1 cellular context compared by ENCODE assay signal in the genomic region with DNA sequence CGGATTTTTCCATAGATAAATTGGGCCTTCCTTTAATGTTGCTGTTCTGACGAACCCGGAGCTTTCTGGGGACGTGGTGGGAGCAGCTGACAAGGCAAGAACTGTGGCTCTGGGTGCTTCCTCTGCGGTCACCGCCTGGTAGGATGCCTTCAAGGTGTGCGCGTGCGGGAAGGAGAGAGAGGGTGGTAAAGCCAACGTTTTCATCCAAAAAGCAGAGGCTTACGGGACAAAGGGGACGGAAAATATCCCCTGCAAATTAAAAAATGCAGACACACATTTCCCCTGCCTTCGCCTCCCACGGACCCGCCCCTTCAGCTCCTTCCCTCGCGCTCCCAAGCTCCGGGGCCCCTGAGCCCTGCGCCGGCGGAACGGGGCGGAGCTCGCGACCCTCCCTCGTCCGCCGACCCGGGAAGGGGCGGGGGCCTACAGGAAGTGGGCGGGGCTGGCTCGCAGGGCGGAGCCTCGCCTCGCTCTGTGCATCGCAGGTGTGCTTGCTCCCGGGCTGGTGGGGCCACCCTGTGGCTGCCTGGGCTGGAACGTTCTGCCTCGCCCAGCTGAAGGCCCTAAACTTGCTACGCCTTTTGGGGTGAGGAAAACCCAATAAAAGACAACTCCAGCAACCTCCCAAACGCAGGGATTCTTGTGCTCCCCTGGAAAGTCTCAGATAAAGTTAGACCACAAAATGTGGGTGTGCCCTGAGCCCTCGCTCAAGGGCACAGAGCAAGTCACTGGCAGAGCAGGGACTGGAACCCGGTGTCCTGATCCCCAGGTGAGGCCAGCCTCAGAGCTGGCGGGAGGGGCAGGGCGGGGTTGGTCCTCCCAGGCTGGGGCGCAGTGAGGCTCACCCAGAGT.
TF ChIP-seq lines count a peak whose summit lies in the region.

No MANE protein-coding gene starts in this region.

TF ChIP-seq in HepG2, 621 proteins besides CTCF, POLR2A, EP300 and RAD21 (continued from another document and continues in another):
- TF ChIP-seq, protein P1, sequence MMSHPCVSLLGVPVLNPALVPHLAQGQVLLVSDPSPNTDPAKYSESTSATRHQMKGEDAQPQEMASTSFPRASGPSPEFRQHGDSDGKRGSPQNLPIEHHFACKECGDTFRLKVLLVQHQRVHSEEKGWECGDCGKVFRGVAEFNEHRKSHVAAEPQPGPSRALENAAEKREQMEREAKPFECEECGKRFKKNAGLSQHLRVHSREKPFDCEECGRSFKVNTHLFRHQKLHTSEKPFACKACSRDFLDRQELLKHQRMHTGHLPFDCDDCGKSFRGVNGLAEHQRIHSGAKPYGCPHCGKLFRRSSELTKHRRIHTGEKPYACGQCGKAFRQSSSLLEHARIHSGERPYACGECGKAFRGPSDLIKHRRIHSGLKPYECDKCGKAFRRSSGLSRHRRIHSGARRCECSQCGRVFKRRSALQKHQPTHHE (CRISPR knock-in tag; IDR thresholded peaks at IDR 0.05; ENCODE audit: borderline replicate concordance) = peak; percentile 60; the same call in 1 of the 2 replicates
- TF ChIP-seq ZNF468 (CRISPR knock-in tag; IDR thresholded peaks at IDR 0.05) (no peak), SNRNP70 (IDR thresholded peaks at IDR 0.05; ENCODE audit: low read depth, low read length) (no peak), ZNF607 (CRISPR knock-in tag; IDR thresholded peaks at IDR 0.05; ENCODE audit: borderline replicate concordance) (peak; percentile 67), ZNF263 (CRISPR knock-in tag; IDR thresholded peaks at IDR 0.05) (peak; percentile 56), HDAC1 (CRISPR knock-in tag; IDR thresholded peaks at IDR 0.05) (peak; percentile 72), ZIK1 (CRISPR knock-in tag; IDR thresholded peaks at IDR 0.05; ENCODE audit: borderline replicate concordance, low read depth) (peak; percentile 54; the same call in 1 of the 2 replicates), FOXM1 (CRISPR knock-in tag; IDR thresholded peaks at IDR 0.05) (no peak), ZNF101 (CRISPR knock-in tag; IDR thresholded peaks at IDR 0.05; ENCODE audit: borderline replicate concordance, low read depth) (no peak), ZNF782 (CRISPR knock-in tag; IDR thresholded peaks at IDR 0.05; ENCODE audit: borderline replicate concordance) (no peak), HNRNPL (IDR thresholded peaks at IDR 0.05; ENCODE audit: low read depth, low read length) (no peak), HINFP (CRISPR knock-in tag; IDR thresholded peaks at IDR 0.05; ENCODE audit: low read depth) (0 out of 2 replicates have a peak, but pooled peaks have one; percentile 79), TOPORS (CRISPR knock-in tag; IDR thresholded peaks at IDR 0.05) (no peak), ZNF512B (CRISPR knock-in tag; IDR thresholded peaks at IDR 0.05; ENCODE audit: borderline replicate concordance) (0 out of 2 replicates have a peak, but pooled peaks have one; percentile 33), E2F5 (CRISPR knock-in tag; conservative IDR thresholded peaks at IDR 0.05) (no peak), ELF1 (CRISPR knock-in tag; IDR thresholded peaks at IDR 0.05) (peak; percentile 78), ZNF496 (CRISPR knock-in tag; IDR thresholded peaks at IDR 0.05; ENCODE audit: insufficient replicate concordance) (no peak), ZBTB38 (CRISPR knock-in tag; IDR thresholded peaks at IDR 0.05) (peak; percentile 85), MYPOP (CRISPR knock-in tag; IDR thresholded peaks at IDR 0.05) (peak; percentile 72; the same call in 1 of the 2 replicates), ZNF772 (CRISPR knock-in tag; IDR thresholded peaks at IDR 0.05) (peak; percentile 89; the same call in 1 of the 2 replicates), ZNF557 (CRISPR knock-in tag; IDR thresholded peaks at IDR 0.05) (peak; percentile 81), MLXIP (CRISPR knock-in tag; IDR thresholded peaks at IDR 0.05; ENCODE audit: borderline replicate concordance) (peak; percentile 74), ZFP82 (CRISPR knock-in tag; IDR thresholded peaks at IDR 0.05; ENCODE audit: borderline replicate concordance) (no peak), MTA1 (CRISPR knock-in tag; IDR thresholded peaks at IDR 0.05; ENCODE audit: borderline replicate concordance) (peak; percentile 70; the same call in 1 of the 2 replicates), NR2F1 (CRISPR knock-in tag; IDR thresholded peaks at IDR 0.05) (no peak), BCLAF1 (IDR thresholded peaks at IDR 0.05) (no peak), CHD4 (IDR thresholded peaks at IDR 0.05; ENCODE audit: borderline replicate concordance, low read length) (no peak), SRF (IDR thresholded peaks at IDR 0.05; ENCODE audit: low read depth, low read length) (no peak), ZZZ3 (CRISPR knock-in tag; IDR thresholded peaks at IDR 0.05; ENCODE audit: borderline replicate concordance) (no peak), ZNF225 (CRISPR knock-in tag; IDR thresholded peaks at IDR 0.05) (peak; percentile 55; the same call in 1 of the 2 replicates), ZNF687 (CRISPR knock-in tag; IDR thresholded peaks at IDR 0.05) (peak; percentile 97), ZNF350 (CRISPR knock-in tag; IDR thresholded peaks at IDR 0.05; ENCODE audit: borderline replicate concordance, low read depth) (peak; percentile 75; the same call in 1 of the 2 replicates)
- TF ChIP-seq, protein P2, sequence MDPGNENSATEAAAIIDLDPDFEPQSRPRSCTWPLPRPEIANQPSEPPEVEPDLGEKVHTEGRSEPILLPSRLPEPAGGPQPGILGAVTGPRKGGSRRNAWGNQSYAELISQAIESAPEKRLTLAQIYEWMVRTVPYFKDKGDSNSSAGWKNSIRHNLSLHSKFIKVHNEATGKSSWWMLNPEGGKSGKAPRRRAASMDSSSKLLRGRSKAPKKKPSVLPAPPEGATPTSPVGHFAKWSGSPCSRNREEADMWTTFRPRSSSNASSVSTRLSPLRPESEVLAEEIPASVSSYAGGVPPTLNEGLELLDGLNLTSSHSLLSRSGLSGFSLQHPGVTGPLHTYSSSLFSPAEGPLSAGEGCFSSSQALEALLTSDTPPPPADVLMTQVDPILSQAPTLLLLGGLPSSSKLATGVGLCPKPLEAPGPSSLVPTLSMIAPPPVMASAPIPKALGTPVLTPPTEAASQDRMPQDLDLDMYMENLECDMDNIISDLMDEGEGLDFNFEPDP (CRISPR knock-in tag; conservative IDR thresholded peaks at IDR 0.05) = no peak
